Comparison of ENCODE assay signal across 15 cellular contexts in the genomic region with DNA sequence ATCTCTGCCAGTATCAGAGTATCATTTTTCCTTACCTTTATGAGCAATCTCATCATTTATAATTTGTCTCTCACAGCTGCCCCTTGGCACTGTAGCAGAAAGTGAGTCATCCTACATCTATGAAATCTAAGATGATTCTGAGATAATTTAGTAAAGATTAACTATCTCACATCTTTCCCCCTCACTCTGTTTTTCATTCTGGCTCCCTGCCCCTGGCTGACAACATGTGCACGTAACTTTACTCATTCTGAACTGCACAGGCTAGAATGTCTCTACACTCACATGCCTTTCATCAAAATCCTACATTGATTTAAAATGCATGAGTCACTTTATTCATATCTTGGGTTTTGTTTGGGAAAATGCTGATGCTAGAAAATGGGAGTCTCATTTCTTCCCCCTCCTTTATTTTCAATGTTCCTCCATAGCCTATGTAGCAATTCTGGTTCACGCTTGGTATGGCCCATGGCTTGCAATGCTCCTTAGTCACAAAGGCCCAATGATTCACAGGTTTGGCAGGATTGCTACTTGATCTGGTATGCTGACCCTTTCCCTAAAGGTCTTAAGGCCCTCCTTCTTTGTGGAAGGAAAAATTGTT.
A peak's percentile ranks its signal among the peaks of the same experiment; 100 is the strongest.
DNase-seq lines count a peak whose midpoint lies in the region; ATAC-seq and TF ChIP-seq lines count a peak whose summit lies in the region.
"Had no signal": no experiment of that assay in that cellular context is flagged by ENCODE, and none has a peak within 500 bp of the region (broad histone marks: within the 10 kb centered on the region; RNA-seq: fewer than 3 reads in every experiment).

No MANE protein-coding gene starts in this region.

- no peaks in the 10 kb centered on the region for H3K27me3 Mint-ChIP-seq in endodermal cell (ENCODE audit: insufficient read depth)
- H3K27me3 Mint-ChIP-seq: naive B cell had no signal

- H3K27ac ChIP-seq in dorsolateral prefrontal cortex (no peak overlapping the region), endodermal cell (ENCODE audit: low read depth, low read length) (no peak overlapping the region)
- H3K27ac ChIP-seq: sigmoid colon, thoracic aorta had no signal

- H3K4me3 ChIP-seq in fibroblast of mammary gland (ENCODE audit: control insufficient read depth, low read depth, low read length) (no peak overlapping the region), dorsolateral prefrontal cortex (no peak overlapping the region), endodermal cell (ENCODE audit: low read length) (no peak overlapping the region)
- H3K4me3 ChIP-seq: sigmoid colon, thoracic aorta had no signal

- TF ChIP-seq CTCF in fibroblast of mammary gland (conservative IDR thresholded peaks at IDR 0.05; ENCODE audit: control insufficient read depth, insufficient read depth, low read depth, low read length) (no peak), dorsolateral prefrontal cortex (IDR thresholded peaks at IDR 0.05 in 54 of 56, conservative IDR thresholded peaks at IDR 0.05 in 2 of 56; ENCODE audit: low read depth in 1 of 56, partially characterized antibody in 56 of 56) (no peak), endodermal cell (conservative IDR thresholded peaks at IDR 0.05) (no peak)

- no peak overlapping the region for H3K4me3 Mint-ChIP-seq in endodermal cell
- H3K4me3 Mint-ChIP-seq: naive B cell had no signal

- no peaks in the 10 kb centered on the region for H3K27me3 ChIP-seq in dorsolateral prefrontal cortex
- no peaks in the 10 kb centered on the region for H3K27me3 ChIP-seq in endodermal cell (ENCODE audit: control insufficient read depth, insufficient read depth, low read length, poor library complexity, severe bottlenecking)
- H3K27me3 ChIP-seq: sigmoid colon had no signal

- peaks cover 16% of the 10 kb centered on the region for H3K4me1 Mint-ChIP-seq in endodermal cell
- H3K4me1 Mint-ChIP-seq: naive B cell had no signal

- H3K27ac Mint-ChIP-seq in endodermal cell = no peak overlapping the region
- H3K27ac Mint-ChIP-seq: naive B cell had no signal

- H3K36me3 Mint-ChIP-seq in endodermal cell (ENCODE audit: low read depth) = no peaks in the 10 kb centered on the region
- H3K36me3 Mint-ChIP-seq: naive B cell had no signal

- H3K36me3 ChIP-seq in endodermal cell (ENCODE audit: control insufficient read depth, insufficient read depth, low read length) = no peaks in the 10 kb centered on the region
- H3K36me3 ChIP-seq: sigmoid colon, thoracic aorta had no signal

- DNase-seq in GM04504 (ENCODE audit: low read depth) = peak; percentile 47
- DNase-seq in RKO (ENCODE audit: low spot score) = peak; percentile 26
- peak; percentile 95 for DNase-seq in fibroblast of mammary gland (ENCODE audit: low read depth)
- peak; percentile 97 for DNase-seq in renal cortical epithelial cell (ENCODE audit: low read depth)
- DNase-seq in dorsolateral prefrontal cortex = no peak
- no peak for DNase-seq in NCI-H345 (lab: John Stamatoyannopoulos, UW)
- no peak for DNase-seq in endodermal cell
- DNase-seq: anterior cingulate cortex, DMS153, KG1, naive B cell, Right ventricle myocardium superior, sigmoid colon had no signal

- H3K9me3 ChIP-seq in endodermal cell (ENCODE audit: control insufficient read depth, low read length) = no peaks in the 10 kb centered on the region
- H3K9me3 ChIP-seq: sigmoid colon, thoracic aorta had no signal

- intact Hi-C loops in dorsolateral prefrontal cortex (cut with DNase I) = loop anchor here in 1 of 2 donors (5.0 kb wide), 1 partner anchor 531 kb away; no protein-coding TSS in a partner anchor

- no peak for ATAC-seq in HG03108 (IDR thresholded peaks at IDR 0.05; ENCODE audit: unreplicated experiment)

- no peaks in the 10 kb centered on the region for H3K4me1 ChIP-seq in endodermal cell (ENCODE audit: control insufficient read depth, insufficient read depth, low read length)

- WGBS in endodermal cell (ENCODE audit: insufficient coverage in 1 of 2, insufficient read length in 1 of 2), 2 experiments = 96 to 100% methylated on average over 1 to 2 of the region's 2 CpGs

- H3K9ac ChIP-seq in endodermal cell (ENCODE audit: extremely low read depth, low read length, poor library complexity, severe bottlenecking) = no peak overlapping the region

- H3K9me3 Mint-ChIP-seq in endodermal cell = no peaks in the 10 kb centered on the region

Comparison
In these comparisons a context has a peak if more than half of its experiments do, and no peak if none do; other contexts are left out.
1. DNase-seq: peak in GM04504 (single experiment), RKO (single experiment), fibroblast of mammary gland (single experiment) and renal cortical epithelial cell (single experiment); none in dorsolateral prefrontal cortex (0 of 10), NCI-H345 (single experiment) and endodermal cell (single experiment).